In the genomic region with DNA sequence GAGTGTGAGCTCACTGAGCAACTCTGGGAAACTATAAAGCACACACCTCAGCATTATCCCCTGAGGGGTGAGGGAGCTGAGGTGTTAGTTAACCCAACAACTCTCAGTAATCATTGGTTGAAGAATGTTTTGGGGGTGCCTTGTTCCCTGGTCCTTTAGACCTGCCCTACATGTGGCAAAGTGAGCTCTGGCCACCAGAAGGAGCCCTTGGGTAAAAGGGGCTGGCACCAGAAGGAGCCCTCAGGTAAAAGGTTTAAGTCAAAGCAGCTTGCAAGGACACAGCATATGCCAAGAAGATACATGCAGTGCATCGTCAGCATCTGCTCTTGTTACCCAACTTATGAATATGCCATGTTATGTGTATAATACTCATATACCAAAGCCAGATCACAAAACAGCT, we compare ENCODE assay signal across 1 cellular context.
TF ChIP-seq lines count a peak whose summit lies in the region.

No MANE protein-coding gene starts in this region.

TF ChIP-seq in A549, 52 proteins besides CTCF, POLR2A, EP300 and RAD21 (continued from another document):
- TF ChIP-seq, protein P1, sequence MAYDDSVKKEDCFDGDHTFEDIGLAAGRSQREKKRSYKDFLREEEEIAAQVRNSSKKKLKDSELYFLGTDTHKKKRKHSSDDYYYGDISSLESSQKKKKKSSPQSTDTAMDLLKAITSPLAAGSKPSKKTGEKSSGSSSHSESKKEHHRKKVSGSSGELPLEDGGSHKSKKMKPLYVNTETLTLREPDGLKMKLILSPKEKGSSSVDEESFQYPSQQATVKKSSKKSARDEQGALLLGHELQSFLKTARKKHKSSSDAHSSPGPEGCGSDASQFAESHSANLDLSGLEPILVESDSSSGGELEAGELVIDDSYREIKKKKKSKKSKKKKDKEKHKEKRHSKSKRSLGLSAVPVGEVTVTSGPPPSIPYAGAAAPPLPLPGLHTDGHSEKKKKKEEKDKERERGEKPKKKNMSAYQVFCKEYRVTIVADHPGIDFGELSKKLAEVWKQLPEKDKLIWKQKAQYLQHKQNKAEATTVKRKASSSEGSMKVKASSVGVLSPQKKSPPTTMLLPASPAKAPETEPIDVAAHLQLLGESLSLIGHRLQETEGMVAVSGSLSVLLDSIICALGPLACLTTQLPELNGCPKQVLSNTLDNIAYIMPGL (CRISPR knock-in tag; IDR thresholded peaks at IDR 0.05; ENCODE audit: borderline replicate concordance) = no peak
- TF ChIP-seq, protein P2, sequence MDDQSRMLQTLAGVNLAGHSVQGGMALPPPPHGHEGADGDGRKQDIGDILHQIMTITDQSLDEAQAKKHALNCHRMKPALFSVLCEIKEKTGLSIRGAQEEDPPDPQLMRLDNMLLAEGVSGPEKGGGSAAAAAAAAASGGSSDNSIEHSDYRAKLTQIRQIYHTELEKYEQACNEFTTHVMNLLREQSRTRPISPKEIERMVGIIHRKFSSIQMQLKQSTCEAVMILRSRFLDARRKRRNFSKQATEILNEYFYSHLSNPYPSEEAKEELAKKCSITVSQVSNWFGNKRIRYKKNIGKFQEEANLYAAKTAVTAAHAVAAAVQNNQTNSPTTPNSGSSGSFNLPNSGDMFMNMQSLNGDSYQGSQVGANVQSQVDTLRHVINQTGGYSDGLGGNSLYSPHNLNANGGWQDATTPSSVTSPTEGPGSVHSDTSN (IDR thresholded peaks at IDR 0.05) = no peak
- TF ChIP-seq, protein P3, sequence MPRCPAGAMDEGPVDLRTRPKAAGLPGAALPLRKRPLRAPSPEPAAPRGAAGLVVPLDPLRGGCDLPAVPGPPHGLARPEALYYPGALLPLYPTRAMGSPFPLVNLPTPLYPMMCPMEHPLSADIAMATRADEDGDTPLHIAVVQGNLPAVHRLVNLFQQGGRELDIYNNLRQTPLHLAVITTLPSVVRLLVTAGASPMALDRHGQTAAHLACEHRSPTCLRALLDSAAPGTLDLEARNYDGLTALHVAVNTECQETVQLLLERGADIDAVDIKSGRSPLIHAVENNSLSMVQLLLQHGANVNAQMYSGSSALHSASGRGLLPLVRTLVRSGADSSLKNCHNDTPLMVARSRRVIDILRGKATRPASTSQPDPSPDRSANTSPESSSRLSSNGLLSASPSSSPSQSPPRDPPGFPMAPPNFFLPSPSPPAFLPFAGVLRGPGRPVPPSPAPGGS (IDR thresholded peaks at IDR 0.05) = no peak
